Comparison of ENCODE assay signal across 24 cellular contexts in the genomic region with DNA sequence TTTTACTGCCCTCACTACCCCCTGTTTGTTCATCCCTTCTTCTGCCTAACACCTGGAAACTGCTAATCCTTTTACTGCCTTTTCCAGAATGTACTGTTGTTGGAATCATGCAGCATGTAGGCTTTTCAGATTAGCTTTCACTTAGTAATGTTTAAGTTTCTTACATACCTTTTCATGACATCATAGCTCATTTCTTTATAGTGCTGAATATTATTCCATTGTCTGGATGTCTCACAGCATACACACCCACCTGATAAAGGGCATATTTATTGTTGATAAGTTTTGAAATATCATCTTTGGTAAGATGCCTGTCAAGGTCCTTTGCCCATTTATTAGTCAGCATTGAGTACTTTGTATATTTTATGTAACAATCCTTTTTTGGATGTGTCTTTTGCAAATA.
DNase-seq lines count a peak whose midpoint lies in the region; ATAC-seq, FAIRE-seq and TF ChIP-seq lines count a peak whose summit lies in the region.
"Had no signal": no experiment of that assay in that cellular context is flagged by ENCODE, and none has a peak within 500 bp of the region (broad histone marks: within the 10 kb centered on the region; RNA-seq: fewer than 3 reads in every experiment).

No MANE protein-coding gene starts in this region.

- no peak overlapping the region for H3K4me3 ChIP-seq in HepG2 (replicated peaks in 1 of 3; ENCODE audit: insufficient read depth in 1 of 3, low read depth in 2 of 3, low read length in 3 of 3)
- no peak overlapping the region for H3K4me3 ChIP-seq in right lobe of liver
- no peak overlapping the region for H3K4me3 ChIP-seq in bronchial epithelial cell (ENCODE audit: low read depth, low read length)
- H3K4me3 ChIP-seq in fibroblast of pulmonary artery (replicated peaks; ENCODE audit: low read depth, low read length), result no peak overlapping the region
- no peak overlapping the region for H3K4me3 ChIP-seq in mucosa of descending colon
- H3K4me3 ChIP-seq in breast epithelium, result no peak overlapping the region
- H3K4me3 ChIP-seq in neuronal stem cell (ENCODE audit: low read length in 2 of 2), result no peak overlapping the region
- H3K4me3 ChIP-seq: BLaER1, GM23248 had no signal

- no peaks in the 10 kb centered on the region for H3K9me3 ChIP-seq in HepG2 (ENCODE audit: low read length)
- H3K9me3 ChIP-seq in right lobe of liver, result no peaks in the 10 kb centered on the region
- no peaks in the 10 kb centered on the region for H3K9me3 ChIP-seq in mucosa of descending colon
- no peaks in the 10 kb centered on the region for H3K9me3 ChIP-seq in breast epithelium
- H3K9me3 ChIP-seq in neuronal stem cell (replicated peaks in 1 of 2; ENCODE audit: control insufficient read depth in 2 of 2, insufficient read depth in 1 of 2, low read depth in 1 of 2, low read length in 2 of 2), result no peaks in the 10 kb centered on the region
- H3K9me3 ChIP-seq: BLaER1, Caco-2 had no signal

- H2BK120ac ChIP-seq in neuronal stem cell (ENCODE audit: low read depth, low read length), result no peak overlapping the region

- no peak overlapping the region for H3K4me3 Mint-ChIP-seq in activated CD8-positive, alpha-beta T cell treated with anti-CD3 and anti-CD28 coated beads, Interleukin-2, amount 10 ng/mL, durations not matched to agents 7 days and 5 days
- H3K4me3 Mint-ChIP-seq: B cell; CD4-positive, CD25-positive, alpha-beta regulatory T cell; CD8-positive, alpha-beta T cell had no signal

- H3K36me3 ChIP-seq in HepG2 (replicated peaks in 1 of 2; ENCODE audit: control insufficient read depth in 1 of 2, insufficient read depth in 2 of 2, low read length in 2 of 2), result no peaks in the 10 kb centered on the region
- H3K36me3 ChIP-seq in right lobe of liver, result no peaks in the 10 kb centered on the region
- no peaks in the 10 kb centered on the region for H3K36me3 ChIP-seq in bronchial epithelial cell (ENCODE audit: control insufficient read depth, insufficient read depth, low read length)
- H3K36me3 ChIP-seq in mucosa of descending colon (ENCODE audit: low read depth), result no peaks in the 10 kb centered on the region
- no peaks in the 10 kb centered on the region for H3K36me3 ChIP-seq in breast epithelium
- H3K36me3 ChIP-seq in neuronal stem cell (replicated peaks in 1 of 2; ENCODE audit: control insufficient read depth in 2 of 2, insufficient read depth in 2 of 2, low read length in 2 of 2), result no peaks in the 10 kb centered on the region
- H3K36me3 ChIP-seq: BLaER1 had no signal

- no peaks in the 10 kb centered on the region for H3K4me1 Mint-ChIP-seq in activated CD8-positive, alpha-beta T cell treated with anti-CD3 and anti-CD28 coated beads, Interleukin-2, amount 10 ng/mL, durations not matched to agents 7 days and 5 days (ENCODE audit: low read depth)
- H3K4me1 Mint-ChIP-seq: B cell; CD4-positive, CD25-positive, alpha-beta regulatory T cell had no signal

- no peaks in the 10 kb centered on the region for H3K4me1 ChIP-seq in HepG2 (ENCODE audit: insufficient read depth, low read length)
- H3K4me1 ChIP-seq in right lobe of liver, result peaks cover 0 to 9% (median 0%) of the 10 kb centered on the region in 4 donors
- no peaks in the 10 kb centered on the region for H3K4me1 ChIP-seq in mucosa of descending colon (ENCODE audit: low read depth)
- no peaks in the 10 kb centered on the region for H3K4me1 ChIP-seq in breast epithelium
- H3K4me1 ChIP-seq in neuronal stem cell (ENCODE audit: control insufficient read depth in 2 of 2, insufficient read depth in 1 of 2, low read depth in 1 of 2, low read length in 2 of 2), result no peaks in the 10 kb centered on the region
- H3K4me1 ChIP-seq: BLaER1, Caco-2 had no signal

- in situ Hi-C loops in HepG2 (cut with HindIII; ENCODE audit: extremely low pct_ligation_motif_present, low pct_unique_long_range_greater_than_20kb), result no loop called here

- no peak overlapping the region for H3K4ac ChIP-seq in neuronal stem cell (ENCODE audit: low read length)

- no TSS peak for BruUV-seq in HepG2 (replicated peaks; lab: Mats Ljungman, UMichigan)

- H3K79me1 ChIP-seq in neuronal stem cell (ENCODE audit: low read depth, low read length), result no peaks in the 10 kb centered on the region

- no peak for TF ChIP-seq EP300 in HepG2 (IDR thresholded peaks at IDR 0.05; ENCODE audit: low read depth in 2 of 2, low read length in 2 of 2)
- TF ChIP-seq EP300 in HepG2 (CRISPR knock-in tag; IDR thresholded peaks at IDR 0.05; ENCODE audit: borderline replicate concordance), result no peak

- H3K9me3 Mint-ChIP-seq in activated CD8-positive, alpha-beta T cell treated with anti-CD3 and anti-CD28 coated beads, Interleukin-2, amount 10 ng/mL, durations not matched to agents 7 days and 5 days (ENCODE audit: insufficient read depth), result no peaks in the 10 kb centered on the region
- H3K9me3 Mint-ChIP-seq: CD8-positive, alpha-beta T cell had no signal

- H3K27ac Mint-ChIP-seq in activated CD8-positive, alpha-beta T cell treated with anti-CD3 and anti-CD28 coated beads, Interleukin-2, amount 10 ng/mL, durations not matched to agents 7 days and 5 days, result no peak overlapping the region
- H3K27ac Mint-ChIP-seq: B cell; CD4-positive, CD25-positive, alpha-beta regulatory T cell; CD8-positive, alpha-beta T cell had no signal

- H2AFZ ChIP-seq in HepG2 (ENCODE audit: low read length) (no peak overlapping the region), neuronal stem cell (ENCODE audit: low read length) (no peak overlapping the region)
- H2AFZ ChIP-seq: GM23248 had no signal

- TF ChIP-seq RAD21 in HepG2 (CRISPR knock-in tag; IDR thresholded peaks at IDR 0.05), result no peak

- TF ChIP-seq CTCF in HepG2 (CRISPR knock-in tag; IDR thresholded peaks at IDR 0.05), result no peak
- no peak for TF ChIP-seq CTCF in right lobe of liver (IDR thresholded peaks at IDR 0.05)
- TF ChIP-seq CTCF in bronchial epithelial cell (IDR thresholded peaks at IDR 0.05; ENCODE audit: insufficient read depth, low read length, severe bottlenecking), result no peak
- no peak for TF ChIP-seq CTCF in fibroblast of pulmonary artery (IDR thresholded peaks at IDR 0.05; ENCODE audit: low read length, missing control alignments)
- TF ChIP-seq CTCF in mucosa of descending colon (IDR thresholded peaks at IDR 0.05), result no peak
- no peak for TF ChIP-seq CTCF in breast epithelium (IDR thresholded peaks at IDR 0.05)

- H4K91ac ChIP-seq in neuronal stem cell (ENCODE audit: low read depth, low read length, poor library complexity), result no peak overlapping the region

- H4K8ac ChIP-seq in neuronal stem cell (ENCODE audit: low read depth, low read length), result no peak overlapping the region

- H2AK5ac ChIP-seq in neuronal stem cell (ENCODE audit: low read depth, low read length), result no peak overlapping the region

- H3K27ac ChIP-seq in HepG2 (ENCODE audit: extremely low read length, insufficient read depth, low read length), result no peak overlapping the region
- no peak overlapping the region for H3K27ac ChIP-seq in right lobe of liver
- H3K27ac ChIP-seq in breast epithelium, result no peak overlapping the region
- H3K27ac ChIP-seq in neuronal stem cell (replicated peaks; ENCODE audit: low read length), result no peak overlapping the region
- H3K27ac ChIP-seq: 22Rv1, BLaER1, C4-2B, GM23248 had no signal

- no peak overlapping the region for H3K23ac ChIP-seq in neuronal stem cell (ENCODE audit: low read depth, low read length, poor library complexity)

- POLR2A ChIA-PET in HepG2 (lab: Yijun Ruan, JAX), result no interaction called here
- POLR2A ChIA-PET in activated CD8-positive, alpha-beta T cell treated with anti-CD3 and anti-CD28 coated beads, Interleukin-2, amount 10 ng/mL, durations not matched to agents 7 days and 5 days (lab: Charles Lee), result no interaction called here

- no peak for FAIRE-seq in HepG2 (lab: Jason Lieb, UNC)
- FAIRE-seq in bronchial epithelial cell (lab: Jason Lieb, UNC), result no peak
- FAIRE-seq: A204.1, G401.6, GM12892, H1 had no signal

- ATAC-seq in HepG2 (no peak), right lobe of liver (no peak), mucosa of descending colon (no peak)
- ATAC-seq in activated CD8-positive, alpha-beta T cell treated with anti-CD3 and anti-CD28 coated beads, Interleukin-2, amount 10 ng/mL, durations not matched to agents 7 days and 5 days, result no peak
- ATAC-seq: CD8-positive, alpha-beta T cell; HCT116 had no signal

- H3K18ac ChIP-seq in neuronal stem cell (ENCODE audit: low read length), result no peak overlapping the region

- H3K79me2 ChIP-seq in HepG2 (ENCODE audit: insufficient read depth, low read length), result no peaks in the 10 kb centered on the region

- H3K9ac ChIP-seq in HepG2 (ENCODE audit: insufficient read depth, low read depth, low read length), result no peak overlapping the region
- H3K9ac ChIP-seq in neuronal stem cell (ENCODE audit: low read depth, low read length, poor library complexity), result no peak overlapping the region
- H3K9ac ChIP-seq: BLaER1, GM23248 had no signal

- intact Hi-C loops in HepG2 (cut with micrococcal nuclease; ENCODE audit: unreplicated experiment) (no loop called here), right lobe of liver (cut with DNase I) (no loop called here), mucosa of descending colon (cut with DNase I, micrococcal nuclease) (no loop called here), breast epithelium (cut with DNase I; ENCODE audit: low total_unique reads) (no loop called here)

- H3K27me3 ChIP-seq in HepG2 (ENCODE audit: control insufficient read depth in 1 of 2, insufficient read depth in 2 of 2, low read length in 2 of 2) (no peaks in the 10 kb centered on the region), right lobe of liver (no peaks in the 10 kb centered on the region), bronchial epithelial cell (ENCODE audit: control insufficient read depth, insufficient read depth, low read length) (no peaks in the 10 kb centered on the region), breast epithelium (no peaks in the 10 kb centered on the region), neuronal stem cell (ENCODE audit: control insufficient read depth in 3 of 3, insufficient read depth in 3 of 3, low read depth in 1 of 3, low read length in 3 of 3) (no peaks in the 10 kb centered on the region)
- H3K27me3 ChIP-seq: BLaER1 had no signal

- TF ChIP-seq POLR2A in HepG2 (IDR thresholded peaks at IDR 0.05; ENCODE audit: insufficient read depth in 1 of 2, low read depth in 2 of 2, low read length in 2 of 2) (no peak), right lobe of liver (IDR thresholded peaks at IDR 0.05) (no peak), breast epithelium (IDR thresholded peaks at IDR 0.05) (no peak)

- no peak overlapping the region for H3K14ac ChIP-seq in neuronal stem cell (ENCODE audit: low read length)

- no peak overlapping the region for H2BK12ac ChIP-seq in neuronal stem cell (ENCODE audit: low read length)

- H3K36me3 Mint-ChIP-seq in activated CD8-positive, alpha-beta T cell treated with anti-CD3 and anti-CD28 coated beads, Interleukin-2, amount 10 ng/mL, durations not matched to agents 7 days and 5 days (ENCODE audit: low read depth), result no peaks in the 10 kb centered on the region
- H3K36me3 Mint-ChIP-seq: CD4-positive, CD25-positive, alpha-beta regulatory T cell; CD8-positive, alpha-beta T cell had no signal

- no peak overlapping the region for H2BK15ac ChIP-seq in neuronal stem cell (ENCODE audit: low read length)

- H3K4me2 ChIP-seq in HepG2 (ENCODE audit: low read depth, low read length) (no peak overlapping the region), neuronal stem cell (ENCODE audit: insufficient read depth, low read length, poor library complexity, severe bottlenecking) (no peak overlapping the region)
- H3K4me2 ChIP-seq: BLaER1 had no signal

- DNase-seq in HepG2 (ENCODE audit: low spot score) (no peak), right lobe of liver (no peak), bronchial epithelial cell (ENCODE audit: low read depth) (peak; percentile 67), fibroblast of pulmonary artery (ENCODE audit: low read depth) (peak; percentile 8), mucosa of descending colon (no peak), breast epithelium (ENCODE audit: low spot score in 2 of 2) (no peak), neuronal stem cell (ENCODE audit: low spot score) (no peak)
- DNase-seq in activated CD8-positive, alpha-beta T cell treated with anti-CD3 and anti-CD28 coated beads, Interleukin-2, amount 10 ng/mL, durations not matched to agents 7 days and 5 days, result no peak
- DNase-seq: Caco-2; CD4-positive, CD25-positive, alpha-beta regulatory T cell; CD8-positive, alpha-beta T cell; DMS153; DND-41; GM23248; H7 had no signal

- no peaks in the 10 kb centered on the region for H4K20me1 ChIP-seq in HepG2 (ENCODE audit: insufficient read depth, low read length)
- H4K20me1 ChIP-seq: BLaER1 had no signal

- H3K27me3 Mint-ChIP-seq in activated CD8-positive, alpha-beta T cell treated with anti-CD3 and anti-CD28 coated beads, Interleukin-2, amount 10 ng/mL, durations not matched to agents 7 days and 5 days (ENCODE audit: low read depth), result no peaks in the 10 kb centered on the region
- H3K27me3 Mint-ChIP-seq: B cell; CD4-positive, CD25-positive, alpha-beta regulatory T cell had no signal

- CTCF ChIA-PET in HepG2 (lab: Yijun Ruan, JAX; ENCODE audit: low intra/inter-chr PET ratio, low total read pairs), result no interaction called here
- CTCF ChIA-PET in activated CD8-positive, alpha-beta T cell treated with anti-CD3 and anti-CD28 coated beads, Interleukin-2, amount 10 ng/mL, durations not matched to agents 7 days and 5 days (lab: Charles Lee), result no interaction called here

- H2BK5ac ChIP-seq in neuronal stem cell (ENCODE audit: low read length), result no peak overlapping the region

Comparison
In these comparisons a context has a peak if more than half of its experiments do, and no peak if none do; other contexts are left out.
1. DNase-seq: peak in bronchial epithelial cell (single experiment) and fibroblast of pulmonary artery (single experiment); none in HepG2 (single experiment), right lobe of liver (0 of 3), activated CD8-positive, alpha-beta T cell treated with anti-CD3 and anti-CD28 coated beads, Interleukin-2, amount 10 ng/mL, durations not matched to agents 7 days and 5 days (single experiment), mucosa of descending colon (0 of 3), breast epithelium (0 of 2) and neuronal stem cell (single experiment).